1 cellular context compared by ENCODE assay signal in the genomic region with DNA sequence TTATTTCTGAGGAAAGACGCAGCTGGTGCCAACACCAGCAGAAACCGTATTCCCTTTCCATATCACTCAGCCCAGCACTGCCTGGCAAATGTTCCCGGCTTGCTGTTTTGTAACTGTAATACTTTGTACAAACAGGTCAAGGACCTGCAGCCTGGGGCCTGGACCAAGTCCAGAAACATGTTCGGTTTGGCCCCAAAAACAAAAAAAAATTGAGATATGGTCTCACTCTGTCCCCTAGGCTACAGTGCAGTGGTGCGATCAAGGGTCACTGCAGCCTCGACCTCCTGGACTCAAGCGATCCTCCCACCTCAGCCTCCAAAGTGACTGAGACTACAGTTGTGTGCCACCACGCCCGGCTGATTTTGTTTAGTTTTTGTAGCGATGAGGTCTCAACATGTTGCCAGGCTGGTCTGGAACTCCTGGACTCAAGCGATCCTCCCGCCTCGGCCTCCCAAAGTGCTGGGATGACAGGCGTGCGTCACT.
A peak's percentile ranks its signal among the peaks of the same experiment; 100 is the strongest.
TF ChIP-seq lines count a peak whose summit lies in the region.

No MANE protein-coding gene starts in this region.

TF ChIP-seq in HepG2, 621 proteins besides CTCF, POLR2A, EP300 and RAD21 (continued from another document and continues in another):
- TF ChIP-seq, protein P1, sequence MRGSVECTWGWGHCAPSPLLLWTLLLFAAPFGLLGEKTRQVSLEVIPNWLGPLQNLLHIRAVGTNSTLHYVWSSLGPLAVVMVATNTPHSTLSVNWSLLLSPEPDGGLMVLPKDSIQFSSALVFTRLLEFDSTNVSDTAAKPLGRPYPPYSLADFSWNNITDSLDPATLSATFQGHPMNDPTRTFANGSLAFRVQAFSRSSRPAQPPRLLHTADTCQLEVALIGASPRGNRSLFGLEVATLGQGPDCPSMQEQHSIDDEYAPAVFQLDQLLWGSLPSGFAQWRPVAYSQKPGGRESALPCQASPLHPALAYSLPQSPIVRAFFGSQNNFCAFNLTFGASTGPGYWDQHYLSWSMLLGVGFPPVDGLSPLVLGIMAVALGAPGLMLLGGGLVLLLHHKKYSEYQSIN (CRISPR knock-in tag; IDR thresholded peaks at IDR 0.05; ENCODE audit: borderline replicate concordance), result no peak
- TF ChIP-seq, protein P2, sequence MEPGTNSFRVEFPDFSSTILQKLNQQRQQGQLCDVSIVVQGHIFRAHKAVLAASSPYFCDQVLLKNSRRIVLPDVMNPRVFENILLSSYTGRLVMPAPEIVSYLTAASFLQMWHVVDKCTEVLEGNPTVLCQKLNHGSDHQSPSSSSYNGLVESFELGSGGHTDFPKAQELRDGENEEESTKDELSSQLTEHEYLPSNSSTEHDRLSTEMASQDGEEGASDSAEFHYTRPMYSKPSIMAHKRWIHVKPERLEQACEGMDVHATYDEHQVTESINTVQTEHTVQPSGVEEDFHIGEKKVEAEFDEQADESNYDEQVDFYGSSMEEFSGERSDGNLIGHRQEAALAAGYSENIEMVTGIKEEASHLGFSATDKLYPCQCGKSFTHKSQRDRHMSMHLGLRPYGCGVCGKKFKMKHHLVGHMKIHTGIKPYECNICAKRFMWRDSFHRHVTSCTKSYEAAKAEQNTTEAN (CRISPR knock-in tag; conservative IDR thresholded peaks at IDR 0.05), result peak; percentile 55
- TF ChIP-seq SIX1 (CRISPR knock-in tag; IDR thresholded peaks at IDR 0.05; ENCODE audit: borderline replicate concordance), result peak; percentile 40; the same call in 1 of the 2 replicates
- TF ChIP-seq, protein P3, sequence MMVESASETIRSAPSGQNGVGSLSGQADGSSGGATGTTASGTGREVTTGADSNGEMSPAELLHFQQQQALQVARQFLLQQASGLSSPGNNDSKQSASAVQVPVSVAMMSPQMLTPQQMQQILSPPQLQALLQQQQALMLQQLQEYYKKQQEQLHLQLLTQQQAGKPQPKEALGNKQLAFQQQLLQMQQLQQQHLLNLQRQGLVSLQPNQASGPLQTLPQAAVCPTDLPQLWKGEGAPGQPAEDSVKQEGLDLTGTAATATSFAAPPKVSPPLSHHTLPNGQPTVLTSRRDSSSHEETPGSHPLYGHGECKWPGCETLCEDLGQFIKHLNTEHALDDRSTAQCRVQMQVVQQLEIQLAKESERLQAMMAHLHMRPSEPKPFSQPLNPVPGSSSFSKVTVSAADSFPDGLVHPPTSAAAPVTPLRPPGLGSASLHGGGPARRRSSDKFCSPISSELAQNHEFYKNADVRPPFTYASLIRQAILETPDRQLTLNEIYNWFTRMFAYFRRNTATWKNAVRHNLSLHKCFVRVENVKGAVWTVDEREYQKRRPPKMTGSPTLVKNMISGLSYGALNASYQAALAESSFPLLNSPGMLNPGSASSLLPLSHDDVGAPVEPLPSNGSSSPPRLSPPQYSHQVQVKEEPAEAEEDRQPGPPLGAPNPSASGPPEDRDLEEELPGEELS (CRISPR knock-in tag; IDR thresholded peaks at IDR 0.05), result peak; percentile 43; the same call in 1 of the 2 replicates
- peak; percentile 24; the same call in 1 of the 2 replicates for TF ChIP-seq MYC (CRISPR knock-in tag; IDR thresholded peaks at IDR 0.05; ENCODE audit: borderline replicate concordance)
- TF ChIP-seq, protein P4, sequence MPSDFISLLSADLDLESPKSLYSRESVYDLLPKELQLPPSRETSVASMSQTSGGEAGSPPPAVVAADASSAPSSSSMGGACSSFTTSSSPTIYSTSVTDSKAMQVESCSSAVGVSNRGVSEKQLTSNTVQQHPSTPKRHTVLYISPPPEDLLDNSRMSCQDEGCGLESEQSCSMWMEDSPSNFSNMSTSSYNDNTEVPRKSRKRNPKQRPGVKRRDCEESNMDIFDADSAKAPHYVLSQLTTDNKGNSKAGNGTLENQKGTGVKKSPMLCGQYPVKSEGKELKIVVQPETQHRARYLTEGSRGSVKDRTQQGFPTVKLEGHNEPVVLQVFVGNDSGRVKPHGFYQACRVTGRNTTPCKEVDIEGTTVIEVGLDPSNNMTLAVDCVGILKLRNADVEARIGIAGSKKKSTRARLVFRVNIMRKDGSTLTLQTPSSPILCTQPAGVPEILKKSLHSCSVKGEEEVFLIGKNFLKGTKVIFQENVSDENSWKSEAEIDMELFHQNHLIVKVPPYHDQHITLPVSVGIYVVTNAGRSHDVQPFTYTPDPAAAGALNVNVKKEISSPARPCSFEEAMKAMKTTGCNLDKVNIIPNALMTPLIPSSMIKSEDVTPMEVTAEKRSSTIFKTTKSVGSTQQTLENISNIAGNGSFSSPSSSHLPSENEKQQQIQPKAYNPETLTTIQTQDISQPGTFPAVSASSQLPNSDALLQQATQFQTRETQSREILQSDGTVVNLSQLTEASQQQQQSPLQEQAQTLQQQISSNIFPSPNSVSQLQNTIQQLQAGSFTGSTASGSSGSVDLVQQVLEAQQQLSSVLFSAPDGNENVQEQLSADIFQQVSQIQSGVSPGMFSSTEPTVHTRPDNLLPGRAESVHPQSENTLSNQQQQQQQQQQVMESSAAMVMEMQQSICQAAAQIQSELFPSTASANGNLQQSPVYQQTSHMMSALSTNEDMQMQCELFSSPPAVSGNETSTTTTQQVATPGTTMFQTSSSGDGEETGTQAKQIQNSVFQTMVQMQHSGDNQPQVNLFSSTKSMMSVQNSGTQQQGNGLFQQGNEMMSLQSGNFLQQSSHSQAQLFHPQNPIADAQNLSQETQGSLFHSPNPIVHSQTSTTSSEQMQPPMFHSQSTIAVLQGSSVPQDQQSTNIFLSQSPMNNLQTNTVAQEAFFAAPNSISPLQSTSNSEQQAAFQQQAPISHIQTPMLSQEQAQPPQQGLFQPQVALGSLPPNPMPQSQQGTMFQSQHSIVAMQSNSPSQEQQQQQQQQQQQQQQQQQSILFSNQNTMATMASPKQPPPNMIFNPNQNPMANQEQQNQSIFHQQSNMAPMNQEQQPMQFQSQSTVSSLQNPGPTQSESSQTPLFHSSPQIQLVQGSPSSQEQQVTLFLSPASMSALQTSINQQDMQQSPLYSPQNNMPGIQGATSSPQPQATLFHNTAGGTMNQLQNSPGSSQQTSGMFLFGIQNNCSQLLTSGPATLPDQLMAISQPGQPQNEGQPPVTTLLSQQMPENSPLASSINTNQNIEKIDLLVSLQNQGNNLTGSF (CRISPR knock-in tag; IDR thresholded peaks at IDR 0.05), result no peak
- TF ChIP-seq GABPB1 (CRISPR knock-in tag; IDR thresholded peaks at IDR 0.05), result no peak
- TF ChIP-seq ZFAT (CRISPR knock-in tag; conservative IDR thresholded peaks at IDR 0.05), result no peak
- no peak for TF ChIP-seq MIER3 (CRISPR knock-in tag; IDR thresholded peaks at IDR 0.05; ENCODE audit: borderline replicate concordance)
- TF ChIP-seq ZNF563 (CRISPR knock-in tag; IDR thresholded peaks at IDR 0.05), result no peak; the same call in 1 of the 2 replicates
- TF ChIP-seq, protein P5, sequence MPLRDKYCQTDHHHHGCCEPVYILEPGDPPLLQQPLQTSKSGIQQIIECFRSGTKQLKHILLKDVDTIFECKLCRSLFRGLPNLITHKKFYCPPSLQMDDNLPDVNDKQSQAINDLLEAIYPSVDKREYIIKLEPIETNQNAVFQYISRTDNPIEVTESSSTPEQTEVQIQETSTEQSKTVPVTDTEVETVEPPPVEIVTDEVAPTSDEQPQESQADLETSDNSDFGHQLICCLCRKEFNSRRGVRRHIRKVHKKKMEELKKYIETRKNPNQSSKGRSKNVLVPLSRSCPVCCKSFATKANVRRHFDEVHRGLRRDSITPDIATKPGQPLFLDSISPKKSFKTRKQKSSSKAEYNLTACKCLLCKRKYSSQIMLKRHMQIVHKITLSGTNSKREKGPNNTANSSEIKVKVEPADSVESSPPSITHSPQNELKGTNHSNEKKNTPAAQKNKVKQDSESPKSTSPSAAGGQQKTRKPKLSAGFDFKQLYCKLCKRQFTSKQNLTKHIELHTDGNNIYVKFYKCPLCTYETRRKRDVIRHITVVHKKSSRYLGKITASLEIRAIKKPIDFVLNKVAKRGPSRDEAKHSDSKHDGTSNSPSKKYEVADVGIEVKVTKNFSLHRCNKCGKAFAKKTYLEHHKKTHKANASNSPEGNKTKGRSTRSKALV (CRISPR knock-in tag; IDR thresholded peaks at IDR 0.05), result no peak
- peak; percentile 70; the same call in 1 of the 2 replicates for TF ChIP-seq ZNF547 (CRISPR knock-in tag; IDR thresholded peaks at IDR 0.05)
- no peak for TF ChIP-seq MATR3 (CRISPR knock-in tag; IDR thresholded peaks at IDR 0.05)
- no peak for TF ChIP-seq HNRNPK (IDR thresholded peaks at IDR 0.05; ENCODE audit: low read depth, low read length, poor library complexity, severe bottlenecking)
- no peak for TF ChIP-seq SUZ12 (IDR thresholded peaks at IDR 0.05; ENCODE audit: low read depth, low read length)
- no peak for TF ChIP-seq FLYWCH1 (CRISPR knock-in tag; IDR thresholded peaks at IDR 0.05)
- peak; percentile 50; the same call in 1 of the 2 replicates for TF ChIP-seq REPIN1 (CRISPR knock-in tag; IDR thresholded peaks at IDR 0.05; ENCODE audit: borderline replicate concordance, low read depth)
- TF ChIP-seq MLLT10 (CRISPR knock-in tag; IDR thresholded peaks at IDR 0.05), result no peak
- TF ChIP-seq GTF3A (CRISPR knock-in tag; conservative IDR thresholded peaks at IDR 0.05), result no peak
- TF ChIP-seq RBM22 (optimal IDR thresholded peaks at IDR 0.05; ENCODE audit: low read length), result no peak
- 0 out of 2 replicates have a peak, but pooled peaks have one; percentile 41 for TF ChIP-seq ZNF446 (CRISPR knock-in tag; IDR thresholded peaks at IDR 0.05)
- TF ChIP-seq, protein P6, sequence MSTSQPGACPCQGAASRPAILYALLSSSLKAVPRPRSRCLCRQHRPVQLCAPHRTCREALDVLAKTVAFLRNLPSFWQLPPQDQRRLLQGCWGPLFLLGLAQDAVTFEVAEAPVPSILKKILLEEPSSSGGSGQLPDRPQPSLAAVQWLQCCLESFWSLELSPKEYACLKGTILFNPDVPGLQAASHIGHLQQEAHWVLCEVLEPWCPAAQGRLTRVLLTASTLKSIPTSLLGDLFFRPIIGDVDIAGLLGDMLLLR (CRISPR knock-in tag; IDR thresholded peaks at IDR 0.05), result no peak
- no peak for TF ChIP-seq PAWR (CRISPR knock-in tag; IDR thresholded peaks at IDR 0.05; ENCODE audit: borderline replicate concordance)
- no peak for TF ChIP-seq ZNF672 (CRISPR knock-in tag; IDR thresholded peaks at IDR 0.05)
- TF ChIP-seq BHLHE40 (IDR thresholded peaks at IDR 0.05; ENCODE audit: low read length), result no peak
- TF ChIP-seq, protein P7, sequence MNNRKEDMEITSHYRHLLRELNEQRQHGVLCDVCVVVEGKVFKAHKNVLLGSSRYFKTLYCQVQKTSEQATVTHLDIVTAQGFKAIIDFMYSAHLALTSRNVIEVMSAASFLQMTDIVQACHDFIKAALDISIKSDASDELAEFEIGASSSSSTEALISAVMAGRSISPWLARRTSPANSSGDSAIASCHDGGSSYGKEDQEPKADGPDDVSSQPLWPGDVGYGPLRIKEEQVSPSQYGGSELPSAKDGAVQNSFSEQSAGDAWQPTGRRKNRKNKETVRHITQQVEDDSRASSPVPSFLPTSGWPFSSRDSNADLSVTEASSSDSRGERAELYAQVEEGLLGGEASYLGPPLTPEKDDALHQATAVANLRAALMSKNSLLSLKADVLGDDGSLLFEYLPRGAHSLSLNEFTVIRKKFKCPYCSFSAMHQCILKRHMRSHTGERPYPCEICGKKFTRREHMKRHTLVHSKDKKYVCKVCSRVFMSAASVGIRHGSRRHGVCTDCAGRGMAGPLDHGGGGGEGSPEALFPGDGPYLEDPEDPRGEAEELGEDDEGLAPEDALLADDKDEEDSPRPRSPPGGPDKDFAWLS (CRISPR knock-in tag; IDR thresholded peaks at IDR 0.05; ENCODE audit: borderline replicate concordance), result no peak
- TF ChIP-seq ZNF629 (CRISPR knock-in tag; conservative IDR thresholded peaks at IDR 0.05), result no peak
- TF ChIP-seq PLRG1 (conservative IDR thresholded peaks at IDR 0.05), result no peak
- TF ChIP-seq, protein P8, sequence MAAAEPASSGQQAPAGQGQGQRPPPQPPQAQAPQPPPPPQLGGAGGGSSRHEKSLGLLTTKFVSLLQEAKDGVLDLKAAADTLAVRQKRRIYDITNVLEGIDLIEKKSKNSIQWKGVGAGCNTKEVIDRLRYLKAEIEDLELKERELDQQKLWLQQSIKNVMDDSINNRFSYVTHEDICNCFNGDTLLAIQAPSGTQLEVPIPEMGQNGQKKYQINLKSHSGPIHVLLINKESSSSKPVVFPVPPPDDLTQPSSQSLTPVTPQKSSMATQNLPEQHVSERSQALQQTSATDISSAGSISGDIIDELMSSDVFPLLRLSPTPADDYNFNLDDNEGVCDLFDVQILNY (CRISPR knock-in tag; conservative IDR thresholded peaks at IDR 0.05), result no peak
- TF ChIP-seq, protein P9, sequence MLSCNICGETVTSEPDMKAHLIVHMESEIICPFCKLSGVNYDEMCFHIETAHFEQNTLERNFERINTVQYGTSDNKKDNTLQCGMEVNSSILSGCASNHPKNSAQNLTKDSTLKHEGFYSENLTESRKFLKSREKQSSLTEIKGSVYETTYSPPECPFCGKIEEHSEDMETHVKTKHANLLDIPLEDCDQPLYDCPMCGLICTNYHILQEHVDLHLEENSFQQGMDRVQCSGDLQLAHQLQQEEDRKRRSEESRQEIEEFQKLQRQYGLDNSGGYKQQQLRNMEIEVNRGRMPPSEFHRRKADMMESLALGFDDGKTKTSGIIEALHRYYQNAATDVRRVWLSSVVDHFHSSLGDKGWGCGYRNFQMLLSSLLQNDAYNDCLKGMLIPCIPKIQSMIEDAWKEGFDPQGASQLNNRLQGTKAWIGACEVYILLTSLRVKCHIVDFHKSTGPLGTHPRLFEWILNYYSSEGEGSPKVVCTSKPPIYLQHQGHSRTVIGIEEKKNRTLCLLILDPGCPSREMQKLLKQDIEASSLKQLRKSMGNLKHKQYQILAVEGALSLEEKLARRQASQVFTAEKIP (CRISPR knock-in tag; IDR thresholded peaks at IDR 0.05; ENCODE audit: borderline replicate concordance), result no peak
- no peak for TF ChIP-seq KDM5A (IDR thresholded peaks at IDR 0.05; ENCODE audit: borderline replicate concordance, low read length)
- TF ChIP-seq, protein P10, sequence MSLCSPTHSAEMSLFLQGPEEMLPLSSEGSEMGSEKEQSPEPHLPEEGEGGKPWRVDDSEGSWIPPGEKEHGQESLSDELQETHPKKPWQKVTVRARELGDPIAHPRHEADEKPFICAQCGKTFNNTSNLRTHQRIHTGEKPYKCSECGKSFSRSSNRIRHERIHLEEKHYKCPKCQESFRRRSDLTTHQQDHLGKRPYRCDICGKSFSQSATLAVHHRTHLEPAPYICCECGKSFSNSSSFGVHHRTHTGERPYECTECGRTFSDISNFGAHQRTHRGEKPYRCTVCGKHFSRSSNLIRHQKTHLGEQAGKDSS (CRISPR knock-in tag; IDR thresholded peaks at IDR 0.05; ENCODE audit: borderline replicate concordance, low read depth), result no peak
- TF ChIP-seq, protein P11, sequence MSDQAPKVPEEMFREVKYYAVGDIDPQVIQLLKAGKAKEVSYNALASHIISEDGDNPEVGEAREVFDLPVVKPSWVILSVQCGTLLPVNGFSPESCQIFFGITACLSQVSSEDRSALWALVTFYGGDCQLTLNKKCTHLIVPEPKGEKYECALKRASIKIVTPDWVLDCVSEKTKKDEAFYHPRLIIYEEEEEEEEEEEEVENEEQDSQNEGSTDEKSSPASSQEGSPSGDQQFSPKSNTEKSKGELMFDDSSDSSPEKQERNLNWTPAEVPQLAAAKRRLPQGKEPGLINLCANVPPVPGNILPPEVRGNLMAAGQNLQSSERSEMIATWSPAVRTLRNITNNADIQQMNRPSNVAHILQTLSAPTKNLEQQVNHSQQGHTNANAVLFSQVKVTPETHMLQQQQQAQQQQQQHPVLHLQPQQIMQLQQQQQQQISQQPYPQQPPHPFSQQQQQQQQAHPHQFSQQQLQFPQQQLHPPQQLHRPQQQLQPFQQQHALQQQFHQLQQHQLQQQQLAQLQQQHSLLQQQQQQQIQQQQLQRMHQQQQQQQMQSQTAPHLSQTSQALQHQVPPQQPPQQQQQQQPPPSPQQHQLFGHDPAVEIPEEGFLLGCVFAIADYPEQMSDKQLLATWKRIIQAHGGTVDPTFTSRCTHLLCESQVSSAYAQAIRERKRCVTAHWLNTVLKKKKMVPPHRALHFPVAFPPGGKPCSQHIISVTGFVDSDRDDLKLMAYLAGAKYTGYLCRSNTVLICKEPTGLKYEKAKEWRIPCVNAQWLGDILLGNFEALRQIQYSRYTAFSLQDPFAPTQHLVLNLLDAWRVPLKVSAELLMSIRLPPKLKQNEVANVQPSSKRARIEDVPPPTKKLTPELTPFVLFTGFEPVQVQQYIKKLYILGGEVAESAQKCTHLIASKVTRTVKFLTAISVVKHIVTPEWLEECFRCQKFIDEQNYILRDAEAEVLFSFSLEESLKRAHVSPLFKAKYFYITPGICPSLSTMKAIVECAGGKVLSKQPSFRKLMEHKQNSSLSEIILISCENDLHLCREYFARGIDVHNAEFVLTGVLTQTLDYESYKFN (CRISPR knock-in tag; conservative IDR thresholded peaks at IDR 0.05), result peak; percentile 83
